Comparison of ENCODE assay signal across 1 cellular context in genomic region chr20:33401042-33401921, GRCh38.
A peak's percentile ranks its signal among the peaks of the same experiment; 100 is the strongest.
TF ChIP-seq lines count a peak whose summit lies in the region.

A gene with protein sequence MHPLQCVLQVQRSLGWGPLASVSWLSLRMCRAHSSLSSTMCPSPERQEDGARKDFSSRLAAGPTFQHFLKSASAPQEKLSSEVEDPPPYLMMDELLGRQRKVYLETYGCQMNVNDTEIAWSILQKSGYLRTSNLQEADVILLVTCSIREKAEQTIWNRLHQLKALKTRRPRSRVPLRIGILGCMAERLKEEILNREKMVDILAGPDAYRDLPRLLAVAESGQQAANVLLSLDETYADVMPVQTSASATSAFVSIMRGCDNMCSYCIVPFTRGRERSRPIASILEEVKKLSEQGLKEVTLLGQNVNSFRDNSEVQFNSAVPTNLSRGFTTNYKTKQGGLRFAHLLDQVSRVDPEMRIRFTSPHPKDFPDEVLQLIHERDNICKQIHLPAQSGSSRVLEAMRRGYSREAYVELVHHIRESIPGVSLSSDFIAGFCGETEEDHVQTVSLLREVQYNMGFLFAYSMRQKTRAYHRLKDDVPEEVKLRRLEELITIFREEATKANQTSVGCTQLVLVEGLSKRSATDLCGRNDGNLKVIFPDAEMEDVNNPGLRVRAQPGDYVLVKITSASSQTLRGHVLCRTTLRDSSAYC (minus strand): TSS chr20:33401519. CDS start chr20:33397064, 4,455 bp downstream.

TF ChIP-seq in HepG2, 621 proteins besides CTCF, POLR2A, EP300 and RAD21 (continued from another document and continues in another):
- TF ChIP-seq, protein P1, sequence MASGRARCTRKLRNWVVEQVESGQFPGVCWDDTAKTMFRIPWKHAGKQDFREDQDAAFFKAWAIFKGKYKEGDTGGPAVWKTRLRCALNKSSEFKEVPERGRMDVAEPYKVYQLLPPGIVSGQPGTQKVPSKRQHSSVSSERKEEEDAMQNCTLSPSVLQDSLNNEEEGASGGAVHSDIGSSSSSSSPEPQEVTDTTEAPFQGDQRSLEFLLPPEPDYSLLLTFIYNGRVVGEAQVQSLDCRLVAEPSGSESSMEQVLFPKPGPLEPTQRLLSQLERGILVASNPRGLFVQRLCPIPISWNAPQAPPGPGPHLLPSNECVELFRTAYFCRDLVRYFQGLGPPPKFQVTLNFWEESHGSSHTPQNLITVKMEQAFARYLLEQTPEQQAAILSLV (CRISPR knock-in tag; IDR thresholded peaks at IDR 0.05; ENCODE audit: borderline replicate concordance): peak; percentile 99
- no peak; the same call in none of the 2 replicates for TF ChIP-seq ZNF609 (CRISPR knock-in tag; IDR thresholded peaks at IDR 0.05; ENCODE audit: borderline replicate concordance)
- peak; percentile 78 for TF ChIP-seq ZNF263 (CRISPR knock-in tag; IDR thresholded peaks at IDR 0.05)
- TF ChIP-seq GPBP1L1 (CRISPR knock-in tag; IDR thresholded peaks at IDR 0.05): no peak
- peak; percentile 97; the same call in 1 of the 2 replicates for TF ChIP-seq DNMT1 (CRISPR knock-in tag; IDR thresholded peaks at IDR 0.05)
- TF ChIP-seq KDM1A (CRISPR knock-in tag; IDR thresholded peaks at IDR 0.05): peak; percentile 76
- peak; percentile 76 for TF ChIP-seq HHEX (CRISPR knock-in tag; IDR thresholded peaks at IDR 0.05)
- peak; percentile 99 for TF ChIP-seq ZNF589 (CRISPR knock-in tag; conservative IDR thresholded peaks at IDR 0.05)
- peak; percentile 90 for TF ChIP-seq CHCHD3 (CRISPR knock-in tag; IDR thresholded peaks at IDR 0.05)
- peak; percentile 99 for TF ChIP-seq SIN3A (IDR thresholded peaks at IDR 0.05; ENCODE audit: borderline replicate concordance, low read depth, low read length)
- TF ChIP-seq NFKBIZ (CRISPR knock-in tag; IDR thresholded peaks at IDR 0.05): peak; percentile 99
- no peak for TF ChIP-seq SMARCE1 (IDR thresholded peaks at IDR 0.05; ENCODE audit: borderline replicate concordance)
- TF ChIP-seq HIVEP1 (CRISPR knock-in tag; IDR thresholded peaks at IDR 0.05): peak; percentile 75; the same call in 1 of the 2 replicates
- peak; percentile 99 for TF ChIP-seq DZIP1 (CRISPR knock-in tag; IDR thresholded peaks at IDR 0.05)
- peak; percentile 21 for TF ChIP-seq DBP (CRISPR knock-in tag; IDR thresholded peaks at IDR 0.05; ENCODE audit: not compliant biosample characterization)
- peak; percentile 97 for TF ChIP-seq ZNF839 (CRISPR knock-in tag; IDR thresholded peaks at IDR 0.05; ENCODE audit: borderline replicate concordance)
- no peak; the same call in 1 of the 2 replicates for TF ChIP-seq NCOA1 (CRISPR knock-in tag; IDR thresholded peaks at IDR 0.05)
- 0 out of 2 replicates have a peak, but pooled peaks have one; percentile 68 for TF ChIP-seq GLI4 (CRISPR knock-in tag; IDR thresholded peaks at IDR 0.05; ENCODE audit: borderline replicate concordance)
- TF ChIP-seq AKNA (CRISPR knock-in tag; IDR thresholded peaks at IDR 0.05; ENCODE audit: borderline replicate concordance): no peak
- no peak for TF ChIP-seq NFIB (CRISPR knock-in tag; IDR thresholded peaks at IDR 0.05; ENCODE audit: borderline replicate concordance)
- TF ChIP-seq BCL6 (CRISPR knock-in tag; IDR thresholded peaks at IDR 0.05): peak; percentile 80
- peak; percentile 100 for TF ChIP-seq KDM5A (IDR thresholded peaks at IDR 0.05; ENCODE audit: borderline replicate concordance, low read length)
- TF ChIP-seq ZNF652 (CRISPR knock-in tag; IDR thresholded peaks at IDR 0.05; ENCODE audit: borderline replicate concordance, low read depth): peak; percentile 81; the same call in 1 of the 2 replicates
- TF ChIP-seq, protein P2, sequence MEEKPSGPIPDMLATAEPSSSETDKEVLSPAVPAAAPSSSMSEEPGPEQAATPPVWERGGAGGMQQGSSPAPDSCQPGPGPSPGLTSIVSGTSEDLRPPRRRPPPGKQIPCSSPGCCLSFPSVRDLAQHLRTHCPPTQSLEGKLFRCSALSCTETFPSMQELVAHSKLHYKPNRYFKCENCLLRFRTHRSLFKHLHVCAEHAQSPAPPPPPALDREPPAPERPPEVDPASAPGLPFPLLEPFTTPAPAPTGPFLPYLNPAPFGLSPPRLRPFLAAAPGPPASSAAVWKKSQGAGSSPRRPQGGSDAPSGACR (CRISPR knock-in tag; IDR thresholded peaks at IDR 0.05): peak; percentile 100
- TF ChIP-seq MEF2D (CRISPR knock-in tag; IDR thresholded peaks at IDR 0.05): peak; percentile 96
- TF ChIP-seq, protein P3, sequence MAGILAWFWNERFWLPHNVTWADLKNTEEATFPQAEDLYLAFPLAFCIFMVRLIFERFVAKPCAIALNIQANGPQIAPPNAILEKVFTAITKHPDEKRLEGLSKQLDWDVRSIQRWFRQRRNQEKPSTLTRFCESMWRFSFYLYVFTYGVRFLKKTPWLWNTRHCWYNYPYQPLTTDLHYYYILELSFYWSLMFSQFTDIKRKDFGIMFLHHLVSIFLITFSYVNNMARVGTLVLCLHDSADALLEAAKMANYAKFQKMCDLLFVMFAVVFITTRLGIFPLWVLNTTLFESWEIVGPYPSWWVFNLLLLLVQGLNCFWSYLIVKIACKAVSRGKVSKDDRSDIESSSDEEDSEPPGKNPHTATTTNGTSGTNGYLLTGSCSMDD (CRISPR knock-in tag; IDR thresholded peaks at IDR 0.05): no peak
- peak; percentile 92 for TF ChIP-seq PRDM10 (CRISPR knock-in tag; IDR thresholded peaks at IDR 0.05; ENCODE audit: low read depth)
- peak; percentile 58; the same call in 1 of the 2 replicates for TF ChIP-seq SATB2 (CRISPR knock-in tag; IDR thresholded peaks at IDR 0.05)
